2 cellular contexts compared by ENCODE assay signal in the genomic region with DNA sequence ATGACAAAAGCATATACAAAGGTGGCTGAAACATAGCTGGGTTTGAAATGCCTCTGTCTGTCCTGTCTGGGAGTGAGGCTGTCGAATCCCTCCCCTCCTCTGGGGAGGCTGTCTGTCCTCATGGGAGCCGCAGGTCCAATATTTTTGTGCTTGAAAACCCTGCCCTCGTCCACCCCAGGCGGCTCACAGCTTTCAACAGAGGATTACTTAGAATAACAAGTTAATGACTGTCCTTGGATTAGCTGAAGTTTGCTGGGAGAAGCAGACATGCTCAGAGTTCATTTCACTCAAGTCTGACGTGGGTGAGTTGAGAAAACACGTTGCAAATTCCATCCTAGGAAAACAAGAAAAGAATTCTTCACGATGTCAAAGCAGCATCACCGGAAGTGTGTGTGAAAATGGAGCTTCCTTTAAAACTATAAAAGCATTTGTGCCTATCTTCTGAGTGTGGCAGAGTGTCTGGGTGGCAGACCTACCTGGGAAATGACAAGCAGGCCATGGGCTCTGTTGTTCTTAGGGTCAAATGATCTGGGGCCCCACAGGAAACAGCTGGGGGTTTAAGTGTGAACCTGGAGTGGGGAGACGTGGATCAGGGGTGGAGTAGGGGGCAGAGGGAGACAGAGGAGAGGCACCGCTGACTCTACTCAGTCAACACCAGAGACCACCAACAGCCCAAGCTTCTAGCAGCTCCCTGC.
TF ChIP-seq lines count a peak whose summit lies in the region.

No MANE protein-coding gene starts in this region.

TF ChIP-seq in HepG2, 621 proteins besides CTCF, POLR2A, EP300 and RAD21:
- TF ChIP-seq HNF4A (CRISPR knock-in tag; IDR thresholded peaks at IDR 0.05) (peak; percentile 11; the same call in 1 of the 2 replicates), ZNF350 (CRISPR knock-in tag; IDR thresholded peaks at IDR 0.05; ENCODE audit: borderline replicate concordance, low read depth) (no peak)
- TF ChIP-seq, protein P1, sequence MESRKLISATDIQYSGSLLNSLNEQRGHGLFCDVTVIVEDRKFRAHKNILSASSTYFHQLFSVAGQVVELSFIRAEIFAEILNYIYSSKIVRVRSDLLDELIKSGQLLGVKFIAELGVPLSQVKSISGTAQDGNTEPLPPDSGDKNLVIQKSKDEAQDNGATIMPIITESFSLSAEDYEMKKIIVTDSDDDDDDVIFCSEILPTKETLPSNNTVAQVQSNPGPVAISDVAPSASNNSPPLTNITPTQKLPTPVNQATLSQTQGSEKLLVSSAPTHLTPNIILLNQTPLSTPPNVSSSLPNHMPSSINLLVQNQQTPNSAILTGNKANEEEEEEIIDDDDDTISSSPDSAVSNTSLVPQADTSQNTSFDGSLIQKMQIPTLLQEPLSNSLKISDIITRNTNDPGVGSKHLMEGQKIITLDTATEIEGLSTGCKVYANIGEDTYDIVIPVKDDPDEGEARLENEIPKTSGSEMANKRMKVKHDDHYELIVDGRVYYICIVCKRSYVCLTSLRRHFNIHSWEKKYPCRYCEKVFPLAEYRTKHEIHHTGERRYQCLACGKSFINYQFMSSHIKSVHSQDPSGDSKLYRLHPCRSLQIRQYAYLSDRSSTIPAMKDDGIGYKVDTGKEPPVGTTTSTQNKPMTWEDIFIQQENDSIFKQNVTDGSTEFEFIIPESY (CRISPR knock-in tag; IDR thresholded peaks at IDR 0.05): no peak

TF ChIP-seq in endothelial cell of umbilical vein, 7 proteins besides CTCF, POLR2A, EP300 and RAD21:
- no peak for TF ChIP-seq POLR2AphosphoS5 (IDR thresholded peaks at IDR 0.05; ENCODE audit: insufficient read depth, low read depth, low read length)
- TF ChIP-seq MYC (IDR thresholded peaks at IDR 0.05; ENCODE audit: low read depth, low read length): no peak
- TF ChIP-seq JUN (IDR thresholded peaks at IDR 0.05; ENCODE audit: borderline replicate concordance, insufficient read depth, insufficient read length, low read depth): no peak
- no peak for TF ChIP-seq GATA2 (IDR thresholded peaks at IDR 0.05; ENCODE audit: insufficient read depth, insufficient read length, low read depth, low read length)
- TF ChIP-seq, protein P2, sequence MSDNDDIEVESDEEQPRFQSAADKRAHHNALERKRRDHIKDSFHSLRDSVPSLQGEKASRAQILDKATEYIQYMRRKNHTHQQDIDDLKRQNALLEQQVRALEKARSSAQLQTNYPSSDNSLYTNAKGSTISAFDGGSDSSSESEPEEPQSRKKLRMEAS (IDR thresholded peaks at IDR 0.05; ENCODE audit: insufficient read depth, insufficient read length): no peak
- TF ChIP-seq FOS (IDR thresholded peaks at IDR 0.05; ENCODE audit: borderline replicate concordance, insufficient read depth, low read length): no peak
- TF ChIP-seq EZH2 (IDR thresholded peaks at IDR 0.05; ENCODE audit: borderline replicate concordance, low read depth, low read length, severe bottlenecking): no peak
